In the genomic region with DNA sequence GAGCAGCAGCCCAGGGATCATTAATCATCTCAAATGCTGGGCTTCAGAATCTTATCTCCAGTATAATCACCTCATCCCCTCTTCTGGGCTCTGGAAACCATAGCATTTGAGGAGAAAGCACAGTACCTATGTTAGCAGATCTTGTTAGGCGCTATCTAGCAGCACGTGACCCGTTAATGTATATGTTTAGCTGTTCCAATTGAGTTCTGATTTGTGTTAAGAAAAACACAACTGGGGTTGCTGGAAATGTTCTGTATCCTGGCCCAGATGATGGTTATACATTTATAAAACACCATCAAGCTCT, we compare ENCODE assay signal across 19 cellular contexts. TPM values are rescaled to one million over a fixed set of nuclear protein-coding genes. Genes with fewer than 3 reads are reported as not detected.
DNase-seq lines count a peak whose midpoint lies in the region; ATAC-seq and TF ChIP-seq lines count a peak whose summit lies in the region.
"Had no signal": no experiment of that assay in that cellular context is flagged by ENCODE, and none has a peak within 500 bp of the region (broad histone marks: within the 10 kb centered on the region; RNA-seq: fewer than 3 reads in every experiment).

No MANE protein-coding gene starts in this region.

- H3K4me3 ChIP-seq in BE2C (ENCODE audit: low read depth, low read length): peak overlapping the region; percentile 19; the same call in 1 of the 2 replicates
- no peak overlapping the region for H3K4me3 ChIP-seq in neural progenitor cell
- H3K4me3 ChIP-seq: MG63, SJSA1 had no signal

- H3K4me1 ChIP-seq in BE2C: peaks cover 18% of the 10 kb centered on the region
- peaks cover 28% of the 10 kb centered on the region for H3K4me1 ChIP-seq in neural progenitor cell
- H3K4me1 ChIP-seq: SJSA1 had no signal

- H3K27ac ChIP-seq in neural progenitor cell: no peak overlapping the region
- H3K27ac ChIP-seq: RWPE1, SJSA1 had no signal

- H3K9me3 ChIP-seq in BE2C: no peaks in the 10 kb centered on the region
- H3K9me3 ChIP-seq in neural progenitor cell (ENCODE audit: low read depth): no peaks in the 10 kb centered on the region
- H3K9me3 ChIP-seq: MG63, SJSA1 had no signal

- no peak overlapping the region for H3K9ac ChIP-seq in neural progenitor cell

- DNase-seq in BE2C (peak; percentile 49), amniotic epithelial cell (ENCODE audit: low read depth) (peak; percentile 7), neural progenitor cell (ENCODE audit: low spot score) (no peak), NOMO-1 treated with DMSO at 0.1 percent for 48 hours (lab: John Stamatoyannopoulos, UW; ENCODE audit: unreplicated experiment) (no peak), retina (no peak)
- DNase-seq: ACHN, AML-193, COR-L47, GF-D8, GOT3, Karpas-422, MG63, NCI-H1092 treated with DMSO at 0.1 percent for 48 hours, NCI-H1694 treated with DMSO at 0.1 percent for 48 hours, PC-3 had no signal

- no peaks in the 10 kb centered on the region for H3K27me3 ChIP-seq in BE2C
- no peaks in the 10 kb centered on the region for H3K27me3 ChIP-seq in neural progenitor cell
- H3K27me3 ChIP-seq: MG63 had no signal

- peak overlapping the region; percentile 18 for H3K4me2 ChIP-seq in neural progenitor cell

- no peaks in the 10 kb centered on the region for H3K36me3 Mint-ChIP-seq in neural progenitor cell

- H3K4me1 Mint-ChIP-seq in neural progenitor cell: peaks cover 19% of the 10 kb centered on the region

- no peaks in the 10 kb centered on the region for H4K20me1 ChIP-seq in neural progenitor cell (ENCODE audit: low read depth)

- H3F3A ChIP-seq in neural progenitor cell (ENCODE audit: low read depth): peaks cover 7% of the 10 kb centered on the region

- no peaks in the 10 kb centered on the region for H3K79me2 ChIP-seq in neural progenitor cell (ENCODE audit: low read depth)

- H3K4me3 Mint-ChIP-seq in neural progenitor cell: no peak overlapping the region

- no peak for TF ChIP-seq CTCF in BE2C (IDR thresholded peaks at IDR 0.05; ENCODE audit: low read depth, low read length)
- no peak for TF ChIP-seq CTCF in neural progenitor cell (IDR thresholded peaks at IDR 0.05)

- TF ChIP-seq RAD21 in Ishikawa (IDR thresholded peaks at IDR 0.05; ENCODE audit: low read depth): no peak

- H3K36me3 ChIP-seq in BE2C (no peaks in the 10 kb centered on the region), neural progenitor cell (no peaks in the 10 kb centered on the region)
- H3K36me3 ChIP-seq: MG63, SJSA1 had no signal

- TF ChIP-seq EP300 in Ishikawa (IDR thresholded peaks at IDR 0.05; ENCODE audit: borderline replicate concordance): no peak

- no peaks in the 10 kb centered on the region for H3K9me3 Mint-ChIP-seq in neural progenitor cell

- no peak for ATAC-seq in HG02623 (IDR thresholded peaks at IDR 0.05; ENCODE audit: unreplicated experiment)
- ATAC-seq: PC-3 had no signal

- H3K27me3 Mint-ChIP-seq in neural progenitor cell (ENCODE audit: insufficient read depth, low read depth): peaks cover 2% of the 10 kb centered on the region

- no peak overlapping the region for H3K27ac Mint-ChIP-seq in neural progenitor cell

- peak overlapping the region; percentile 17 for H2AFZ ChIP-seq in neural progenitor cell (replicated peaks)

TF ChIP-seq in Ishikawa, 13 proteins besides CTCF, POLR2A, EP300 and RAD21:
- TF ChIP-seq FOXM1 (IDR thresholded peaks at IDR 0.05; ENCODE audit: borderline replicate concordance, low read depth) (no peak), ZBTB7A (IDR thresholded peaks at IDR 0.05; ENCODE audit: low read depth) (no peak), USF1 (IDR thresholded peaks at IDR 0.05) (peak; percentile 14; the same call in 1 of the 2 replicates)

RNA-seq across cellular contexts. Expression of gene DET1, which starts 25.5 kb away (rescaled TPM):
- 14.9 TPM for polyA plus RNA-seq in BE2C (2012; ENCODE audit: insufficient read depth, insufficient read length, low read depth)
- 19.0 and 21.3 TPM in 2 replicates for total RNA-seq in neural progenitor cell (ENCODE audit: low replicate concordance)

RNA-seq across cellular contexts. Expression of gene AEN, which starts 49.2 kb away (rescaled TPM):
- 72.5 TPM for polyA plus RNA-seq in BE2C (2012; ENCODE audit: insufficient read depth, insufficient read length, low read depth)
- 35.0 and 60.9 TPM in 2 replicates for total RNA-seq in neural progenitor cell (ENCODE audit: low replicate concordance)

Comparison
In these comparisons a context has a peak if more than half of its experiments do, and no peak if none do; other contexts are left out.
1. DNase-seq: peak in BE2C (single experiment) and amniotic epithelial cell (single experiment); none in neural progenitor cell (single experiment), NOMO-1 treated with DMSO at 0.1 percent for 48 hours (single experiment) and retina (single experiment).